Comparison of ENCODE assay signal across 9 cellular contexts in the genomic region with DNA sequence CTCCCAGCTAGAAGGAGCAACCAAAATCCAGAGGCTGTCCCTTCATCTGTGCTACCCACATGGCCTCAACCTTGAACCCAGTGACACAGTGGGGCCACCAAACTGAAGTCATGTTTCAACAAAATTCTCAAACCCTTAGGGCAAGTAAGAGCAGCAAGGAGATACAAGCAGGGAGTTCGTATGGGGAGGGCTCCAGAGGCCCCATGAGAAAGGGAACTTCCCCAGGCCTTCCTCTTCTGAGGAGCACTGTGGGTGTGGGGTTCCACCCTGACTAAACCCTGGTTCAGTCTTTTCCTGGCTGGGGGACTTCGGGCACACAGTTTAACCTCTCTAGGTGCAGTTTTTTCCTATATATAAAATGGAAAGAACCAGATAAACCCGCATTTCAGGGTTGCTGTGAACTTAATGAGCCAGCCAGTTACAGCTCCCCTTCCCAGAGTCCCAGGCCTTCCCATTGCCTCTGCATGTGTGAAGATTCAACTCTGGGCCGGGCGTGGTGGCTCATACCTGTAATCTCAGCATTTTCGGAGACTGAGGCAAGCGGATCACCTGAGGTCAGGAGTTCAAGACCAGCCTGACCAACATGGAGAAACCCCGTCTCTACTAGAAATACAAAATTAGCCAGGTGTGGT. TPM values are rescaled to one million over a fixed set of nuclear protein-coding genes. Genes with fewer than 3 reads are reported as not detected.
A peak's percentile ranks its signal among the peaks of the same experiment; 100 is the strongest.
DNase-seq lines count a peak whose midpoint lies in the region; ATAC-seq, FAIRE-seq and TF ChIP-seq lines count a peak whose summit lies in the region.
"Had no signal": no experiment of that assay in that cellular context is flagged by ENCODE, and none has a peak within 500 bp of the region (broad histone marks: within the 10 kb centered on the region; RNA-seq: fewer than 3 reads in every experiment).

No MANE protein-coding gene starts in this region.

- no peak for FAIRE-seq in urothelium cell line (lab: Jason Lieb, UNC)

- no peak overlapping the region for H3K4me3 ChIP-seq in ACC112 (ENCODE audit: low read depth, low read length)
- H3K4me3 ChIP-seq in LNCaP clone FGC (ENCODE audit: low read depth, low read length), result no peak overlapping the region
- no peak overlapping the region for H3K4me3 ChIP-seq in mucosa of descending colon

- ATAC-seq in mucosa of descending colon, result peak; percentile 36
- no peak for ATAC-seq in HG03159 (IDR thresholded peaks at IDR 0.05; ENCODE audit: unreplicated experiment)

- H3K36me3 ChIP-seq in ACC112 (ENCODE audit: insufficient read depth, low read length), result no peaks in the 10 kb centered on the region
- H3K36me3 ChIP-seq in mucosa of descending colon (ENCODE audit: low read depth), result no peaks in the 10 kb centered on the region

- H3K27me3 Mint-ChIP-seq in activated naive CD4-positive, alpha-beta T cell treated with anti-CD3 and anti-CD28 coated beads for 36 hours (ENCODE audit: low read depth), result no peaks in the 10 kb centered on the region

- no peaks in the 10 kb centered on the region for H3K9me3 ChIP-seq in mucosa of descending colon

- H3K27ac ChIP-seq in ACC112 (ENCODE audit: low read depth, low read length), result peak overlapping the region; percentile 99

- TF ChIP-seq CTCF in LNCaP clone FGC (IDR thresholded peaks at IDR 0.05; ENCODE audit: control insufficient read depth, extremely low read depth, insufficient read depth), result no peak
- no peak for TF ChIP-seq CTCF in mucosa of descending colon (IDR thresholded peaks at IDR 0.05)

- peaks cover 44% of the 10 kb centered on the region for H3K4me1 Mint-ChIP-seq in activated naive CD4-positive, alpha-beta T cell treated with anti-CD3 and anti-CD28 coated beads for 36 hours (ENCODE audit: low read depth)

- H3K4me3 Mint-ChIP-seq in activated naive CD4-positive, alpha-beta T cell treated with anti-CD3 and anti-CD28 coated beads for 36 hours, result peak overlapping the region; percentile 43
- H3K4me3 Mint-ChIP-seq: natural killer cell had no signal

- no peaks in the 10 kb centered on the region for H3K79me2 ChIP-seq in ACC112 (ENCODE audit: control insufficient read depth, insufficient read depth, low read length, unreplicated experiment)

- H3K27me3 ChIP-seq in ACC112 (ENCODE audit: insufficient read depth, low read length), result no peaks in the 10 kb centered on the region

- H2AFZ ChIP-seq in ACC112 (ENCODE audit: low read length, unreplicated experiment), result peak overlapping the region; percentile 11

- CTCF ChIA-PET in activated naive CD4-positive, alpha-beta T cell treated with anti-CD3 and anti-CD28 coated beads for 36 hours (lab: Charles Lee), result interaction anchor here (0.7 kb wide), 1 partner anchor 384 kb away, joined by 4 read pairs; no protein-coding TSS in a partner anchor

- H3K4me1 ChIP-seq in ACC112 (ENCODE audit: control insufficient read depth, insufficient read depth, low read length, unreplicated experiment), result peaks cover 25% of the 10 kb centered on the region
- H3K4me1 ChIP-seq in mucosa of descending colon (ENCODE audit: low read depth), result peaks cover 3% of the 10 kb centered on the region

- no peaks in the 10 kb centered on the region for H3K9me3 Mint-ChIP-seq in activated naive CD4-positive, alpha-beta T cell treated with anti-CD3 and anti-CD28 coated beads for 36 hours
- H3K9me3 Mint-ChIP-seq: natural killer cell had no signal

- no peaks in the 10 kb centered on the region for H3K36me3 Mint-ChIP-seq in activated naive CD4-positive, alpha-beta T cell treated with anti-CD3 and anti-CD28 coated beads for 36 hours (ENCODE audit: low read depth)
- H3K36me3 Mint-ChIP-seq: natural killer cell had no signal

- DNase-seq in LNCaP clone FGC (ENCODE audit: low read depth) (peak; percentile 14), mucosa of descending colon (no peak), cerebellar cortex (ENCODE audit: low spot score) (no peak), islet precursor cell (no peak), urothelium cell line (ENCODE audit: low spot score) (no peak)
- peak; percentile 78 for DNase-seq in activated naive CD4-positive, alpha-beta T cell treated with anti-CD3 and anti-CD28 coated beads for 36 hours
- DNase-seq: natural killer cell had no signal

- intact Hi-C loops in activated naive CD4-positive, alpha-beta T cell treated with anti-CD3 and anti-CD28 coated beads for 36 hours (cut with micrococcal nuclease), result loop anchor here (1.0 to 5.0 kb wide), 4 partner anchors 9 to 93 kb away; partner anchors contain the start of genes PPP1R8 and XKR8
- intact Hi-C loops in mucosa of descending colon (cut with DNase I, micrococcal nuclease), result no loop called here

- H3K27ac Mint-ChIP-seq in activated naive CD4-positive, alpha-beta T cell treated with anti-CD3 and anti-CD28 coated beads for 36 hours, result peak overlapping the region; percentile 93

RNA-seq across cellular contexts. Expression of gene THEMIS2, which starts 8.0 kb away (rescaled TPM):
- total RNA-seq in activated naive CD4-positive, alpha-beta T cell treated with anti-CD3 and anti-CD28 coated beads for 36 hours, result 10 to 100 TPM; 12.9 to 17.5 TPM
- total RNA-seq in mucosa of descending colon, result 10 to 100 TPM in 2 of 3 donors, 1 to 10 TPM in 1; 3.8 to 17.7 (median 15.6) TPM

RNA-seq across cellular contexts. Expression of gene PPP1R8, which starts 33.8 kb away (rescaled TPM):
- total RNA-seq in activated naive CD4-positive, alpha-beta T cell treated with anti-CD3 and anti-CD28 coated beads for 36 hours, result 10 to 100 TPM; 34.1 to 35.8 TPM
- 10 to 100 TPM; 29.1 to 33.7 (median 31.0) TPM for total RNA-seq in mucosa of descending colon

RNA-seq across cellular contexts. Expression of gene RPA2, which starts 50.0 kb away (rescaled TPM):
- total RNA-seq in activated naive CD4-positive, alpha-beta T cell treated with anti-CD3 and anti-CD28 coated beads for 36 hours, result 10 to 100 TPM; 62.9 to 76.7 TPM
- 10 to 100 TPM; 14.2 to 20.6 (median 19.2) TPM for total RNA-seq in mucosa of descending colon

Comparison
In these comparisons a context has a peak if more than half of its experiments do, and no peak if none do; other contexts are left out.
1. DNase-seq: peak in LNCaP clone FGC (single experiment) and activated naive CD4-positive, alpha-beta T cell treated with anti-CD3 and anti-CD28 coated beads for 36 hours (single experiment); none in mucosa of descending colon (0 of 3), cerebellar cortex (single experiment), islet precursor cell (single experiment) and urothelium cell line (single experiment).